6 cellular contexts compared by ENCODE assay signal in genomic region chr20:55316753-55317152, GRCh38.
"Had no signal": no experiment of that assay in that cellular context is flagged by ENCODE, and none has a peak within 500 bp of the region (broad histone marks: within the 10 kb centered on the region; RNA-seq: fewer than 3 reads in every experiment).

No MANE protein-coding gene starts in this region.

- H3K4me3 ChIP-seq: K562 had no signal

- H3K9ac ChIP-seq: KMS-11 had no signal

- DNase-seq: KBM-7, KG1 had no signal

- H3K4me2 ChIP-seq: KMS-11 had no signal

- FAIRE-seq: HTR-8/SVneo, K562 had no signal

- ATAC-seq: K562 had no signal

- H3K27ac ChIP-seq: HL-60, KMS-11 had no signal
